1 cellular context compared by ENCODE assay signal in genomic region chr15:83449928-83450501, GRCh38.
TF ChIP-seq lines count a peak whose summit lies in the region.

No MANE protein-coding gene starts in this region.

TF ChIP-seq in K562, 482 proteins besides CTCF, POLR2A, EP300 and RAD21 (continued from another document):
- peak; percentile 55; the same call in 1 of the 2 replicates for TF ChIP-seq MAFK (IDR thresholded peaks at IDR 0.05; ENCODE audit: low read length)
- TF ChIP-seq ZNF511 (CRISPR knock-in tag; IDR thresholded peaks at IDR 0.05): no peak
- no peak for TF ChIP-seq ZNF75A (CRISPR knock-in tag; IDR thresholded peaks at IDR 0.05)
- no peak for TF ChIP-seq RNF2 (IDR thresholded peaks at IDR 0.05)
- peak; percentile 84 for TF ChIP-seq C11orf30 (IDR thresholded peaks at IDR 0.05; ENCODE audit: low read depth)
- TF ChIP-seq TCF3 (CRISPR knock-in tag; IDR thresholded peaks at IDR 0.05): no peak
- no peak for TF ChIP-seq CBX2 (IDR thresholded peaks at IDR 0.05; ENCODE audit: insufficient read depth, low read length, poor library complexity, severe bottlenecking)
- no peak for TF ChIP-seq ZNF311 (CRISPR knock-in tag; IDR thresholded peaks at IDR 0.05)
- TF ChIP-seq MBD1 (CRISPR knock-in tag; IDR thresholded peaks at IDR 0.05): no peak
- no peak for TF ChIP-seq ZNF696 (CRISPR knock-in tag; conservative IDR thresholded peaks at IDR 0.05)
- TF ChIP-seq AFF4 (CRISPR knock-in tag; IDR thresholded peaks at IDR 0.05): no peak
- TF ChIP-seq RBM39 (optimal IDR thresholded peaks at IDR 0.05; ENCODE audit: low read depth, low read length): no peak
- no peak for TF ChIP-seq ZNF121 (CRISPR knock-in tag; conservative IDR thresholded peaks at IDR 0.05)
- no peak for TF ChIP-seq NFATC3 (IDR thresholded peaks at IDR 0.05)
- TF ChIP-seq TFAM (CRISPR knock-in tag; conservative IDR thresholded peaks at IDR 0.05): no peak
- no peak for TF ChIP-seq GTF2E2 (tag; IDR thresholded peaks at IDR 0.05)
- no peak for TF ChIP-seq ZNF830 (CRISPR knock-in tag; IDR thresholded peaks at IDR 0.05)
- TF ChIP-seq SETDB1 (IDR thresholded peaks at IDR 0.05; ENCODE audit: low read length): no peak
- no peak for TF ChIP-seq TRIM25 (IDR thresholded peaks at IDR 0.05; ENCODE audit: borderline replicate concordance)
- TF ChIP-seq STAT5B (CRISPR knock-in tag; IDR thresholded peaks at IDR 0.05): no peak
- TF ChIP-seq KDM5B (IDR thresholded peaks at IDR 0.05; ENCODE audit: insufficient replicate concordance, low read depth, low read length): no peak
- TF ChIP-seq RFX1 (IDR thresholded peaks at IDR 0.05): peak; percentile 68
- no peak for TF ChIP-seq HLTF (IDR thresholded peaks at IDR 0.05)
- no peak for TF ChIP-seq ZC3H4 (CRISPR knock-in tag; IDR thresholded peaks at IDR 0.05; ENCODE audit: borderline replicate concordance)
- no peak for TF ChIP-seq ZNF224 (CRISPR knock-in tag; IDR thresholded peaks at IDR 0.05)
- TF ChIP-seq SIN3A (IDR thresholded peaks at IDR 0.05; ENCODE audit: borderline replicate concordance in 2 of 2, control insufficient read depth in 1 of 2, low read depth in 2 of 2, low read length in 2 of 2): no peak
- peak; percentile 74 for TF ChIP-seq MAFF (IDR thresholded peaks at IDR 0.05; ENCODE audit: low read length)
- TF ChIP-seq KAT7 (CRISPR knock-in tag; IDR thresholded peaks at IDR 0.05; ENCODE audit: borderline replicate concordance): no peak
- no peak for TF ChIP-seq CEBPG (CRISPR knock-in tag; IDR thresholded peaks at IDR 0.05)
- no peak for TF ChIP-seq CEBPG (tag; conservative IDR thresholded peaks at IDR 0.05 in 1 of 2, IDR thresholded peaks at IDR 0.05 in 1 of 2)
- no peak for TF ChIP-seq ZBTB1 (CRISPR knock-in tag; IDR thresholded peaks at IDR 0.05; ENCODE audit: borderline replicate concordance, low read depth)
- no peak for TF ChIP-seq ZKSCAN8 (CRISPR knock-in tag; IDR thresholded peaks at IDR 0.05)
- no peak for TF ChIP-seq ZNF444 (CRISPR knock-in tag; IDR thresholded peaks at IDR 0.05)
- TF ChIP-seq ZNF384 (IDR thresholded peaks at IDR 0.05; ENCODE audit: low read depth, low read length): no peak
- no peak for TF ChIP-seq SNAPC5 (CRISPR knock-in tag; IDR thresholded peaks at IDR 0.05)
